Comparison of ENCODE assay signal across 25 cellular contexts in the genomic region with DNA sequence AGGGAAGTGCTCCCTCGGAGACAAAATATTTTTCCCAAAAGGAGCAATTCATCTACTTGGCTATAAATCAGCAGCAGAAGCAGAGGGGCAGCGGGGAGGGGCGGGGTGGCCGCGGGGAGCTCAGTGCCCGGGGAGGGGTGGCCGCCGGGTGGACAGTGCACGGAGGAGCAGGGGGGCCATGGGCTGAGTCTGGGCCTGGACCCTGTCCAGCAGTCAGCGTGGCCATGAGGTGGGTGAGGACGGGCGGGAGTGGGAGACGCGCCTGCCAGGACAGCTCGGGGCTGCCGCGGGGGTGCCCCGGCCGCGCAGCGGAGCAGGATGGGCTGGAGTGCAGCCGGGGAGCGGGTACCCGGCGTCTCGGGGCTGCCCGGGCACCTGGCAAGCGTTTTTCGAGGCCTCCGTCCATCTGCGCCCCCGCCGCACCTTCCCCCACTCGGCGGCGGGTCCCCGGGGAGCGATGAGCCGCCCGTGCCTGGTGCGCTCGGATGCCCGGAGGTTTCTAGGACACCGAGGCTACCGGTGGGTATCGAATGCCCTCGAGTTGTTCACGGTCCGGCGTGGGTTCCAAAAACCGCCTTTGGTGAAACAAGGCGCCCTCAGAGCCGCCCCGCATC.
"Had no signal": no experiment of that assay in that cellular context is flagged by ENCODE, and none has a peak within 500 bp of the region (broad histone marks: within the 10 kb centered on the region; RNA-seq: fewer than 3 reads in every experiment).

No MANE protein-coding gene starts in this region.

- H3K4me3 Mint-ChIP-seq: naive thymus-derived CD4-positive, alpha-beta T cell; natural killer cell treated with Interleukin-12 subunit alpha and Interleukin-12 subunit beta and Interleukin-15 and Interleukin-18, amount 100 ng/mL, for 72 hours; stimulated activated naive B cell treated with anti-CD40 and anti-IgM and Interleukin-4, amounts not matched to agents 10 μg/mL and 1 μg/mL and 100 μg/mL, for 72 hours; stimulated activated naive CD8-positive, alpha-beta T cell treated with anti-CD3 and anti-CD28 coated beads, Interleukin-15, Interleukin-2, amounts not matched to agents 100 ng/mL and 50 ng/mL, for 24 hours had no signal

- H2AFZ ChIP-seq: hepatocyte had no signal

- H3K9me3 Mint-ChIP-seq: natural killer cell treated with Interleukin-12 subunit alpha and Interleukin-12 subunit beta and Interleukin-15 and Interleukin-18, amount 100 ng/mL, for 72 hours; stimulated activated naive CD8-positive, alpha-beta T cell treated with anti-CD3 and anti-CD28 coated beads, Interleukin-15, Interleukin-2, amounts not matched to agents 100 ng/mL and 50 ng/mL, for 24 hours had no signal

- DNase-seq: heart right ventricle; islet precursor cell; left ventricle myocardium inferior; mesendoderm; midbrain; mucosa of descending colon; naive thymus-derived CD4-positive, alpha-beta T cell; nucleus accumbens; pancreas; posterior cingulate gyrus; psoas muscle; right lobe of liver; stimulated activated CD4-positive, alpha-beta T cell treated with anti-CD3 and anti-CD28 coated beads, Interleukin-1b, Interleukin-23, amount 100 ng/mL, for 48 hours; stimulated activated CD4-positive, alpha-beta T cell treated with anti-CD3 and anti-CD28 coated beads, Interleukin-2, amount 100 ng/mL, for 48 hours; stimulated activated CD4-positive, alpha-beta T cell treated with anti-CD3 and anti-CD28 coated beads, Interleukin-4, amount 100 ng/mL, for 4 hours; stimulated activated CD8-positive, alpha-beta memory T cell treated with anti-CD3 and anti-CD28 coated beads, Interleukin-4, amount 100 ng/mL, for 48 hours; stimulated activated naive B cell treated with anti-CD40 and anti-IgM and Interleukin-4, amounts not matched to agents 10 μg/mL and 1 μg/mL and 100 μg/mL, for 72 hours; substantia nigra; transverse colon had no signal

- ATAC-seq: heart right ventricle; mucosa of descending colon; naive thymus-derived CD4-positive, alpha-beta T cell; natural killer cell treated with Interleukin-12 subunit alpha and Interleukin-12 subunit beta and Interleukin-15 and Interleukin-18, amount 100 ng/mL, for 72 hours; pancreas; psoas muscle; stimulated activated naive B cell treated with anti-CD40 and anti-IgM and Interleukin-4, amounts not matched to agents 10 μg/mL and 1 μg/mL and 100 μg/mL, for 72 hours had no signal

- H3K4me3 ChIP-seq: heart right ventricle, hepatocyte, left ventricle myocardium inferior, lung, mucosa of descending colon, pancreas, psoas muscle, right lobe of liver, smooth muscle cell, transverse colon, upper lobe of left lung had no signal

- H3K27me3 ChIP-seq: hepatocyte, pancreas, right lobe of liver, transverse colon, upper lobe of left lung had no signal

- H3K27me3 Mint-ChIP-seq: stimulated activated naive B cell treated with anti-CD40 and anti-IgM and Interleukin-4, amounts not matched to agents 10 μg/mL and 1 μg/mL and 100 μg/mL, for 72 hours had no signal

- H3K9me3 ChIP-seq: left ventricle myocardium inferior, mucosa of descending colon, pancreas, psoas muscle, right lobe of liver, transverse colon had no signal

- H3K4me1 ChIP-seq: heart right ventricle, left ventricle myocardium inferior, pancreas, psoas muscle, right lobe of liver, transverse colon, upper lobe of left lung had no signal

- H3K27ac Mint-ChIP-seq: naive thymus-derived CD4-positive, alpha-beta T cell; natural killer cell treated with Interleukin-12 subunit alpha and Interleukin-12 subunit beta and Interleukin-15 and Interleukin-18, amount 100 ng/mL, for 72 hours; stimulated activated naive B cell treated with anti-CD40 and anti-IgM and Interleukin-4, amounts not matched to agents 10 μg/mL and 1 μg/mL and 100 μg/mL, for 72 hours; stimulated activated naive CD8-positive, alpha-beta T cell treated with anti-CD3 and anti-CD28 coated beads, Interleukin-15, Interleukin-2, amounts not matched to agents 100 ng/mL and 50 ng/mL, for 24 hours had no signal

- H3K4me2 ChIP-seq: hepatocyte, smooth muscle cell had no signal

- H3K27ac ChIP-seq: heart right ventricle, hepatocyte, left ventricle myocardium inferior, pancreas, psoas muscle, right lobe of liver, transverse colon, upper lobe of left lung had no signal

- H3K36me3 ChIP-seq: heart right ventricle, left ventricle myocardium inferior, pancreas, right lobe of liver, transverse colon, upper lobe of left lung had no signal

- H3K4me1 Mint-ChIP-seq: naive thymus-derived CD4-positive, alpha-beta T cell; stimulated activated naive B cell treated with anti-CD40 and anti-IgM and Interleukin-4, amounts not matched to agents 10 μg/mL and 1 μg/mL and 100 μg/mL, for 72 hours had no signal
